In the genomic region with DNA sequence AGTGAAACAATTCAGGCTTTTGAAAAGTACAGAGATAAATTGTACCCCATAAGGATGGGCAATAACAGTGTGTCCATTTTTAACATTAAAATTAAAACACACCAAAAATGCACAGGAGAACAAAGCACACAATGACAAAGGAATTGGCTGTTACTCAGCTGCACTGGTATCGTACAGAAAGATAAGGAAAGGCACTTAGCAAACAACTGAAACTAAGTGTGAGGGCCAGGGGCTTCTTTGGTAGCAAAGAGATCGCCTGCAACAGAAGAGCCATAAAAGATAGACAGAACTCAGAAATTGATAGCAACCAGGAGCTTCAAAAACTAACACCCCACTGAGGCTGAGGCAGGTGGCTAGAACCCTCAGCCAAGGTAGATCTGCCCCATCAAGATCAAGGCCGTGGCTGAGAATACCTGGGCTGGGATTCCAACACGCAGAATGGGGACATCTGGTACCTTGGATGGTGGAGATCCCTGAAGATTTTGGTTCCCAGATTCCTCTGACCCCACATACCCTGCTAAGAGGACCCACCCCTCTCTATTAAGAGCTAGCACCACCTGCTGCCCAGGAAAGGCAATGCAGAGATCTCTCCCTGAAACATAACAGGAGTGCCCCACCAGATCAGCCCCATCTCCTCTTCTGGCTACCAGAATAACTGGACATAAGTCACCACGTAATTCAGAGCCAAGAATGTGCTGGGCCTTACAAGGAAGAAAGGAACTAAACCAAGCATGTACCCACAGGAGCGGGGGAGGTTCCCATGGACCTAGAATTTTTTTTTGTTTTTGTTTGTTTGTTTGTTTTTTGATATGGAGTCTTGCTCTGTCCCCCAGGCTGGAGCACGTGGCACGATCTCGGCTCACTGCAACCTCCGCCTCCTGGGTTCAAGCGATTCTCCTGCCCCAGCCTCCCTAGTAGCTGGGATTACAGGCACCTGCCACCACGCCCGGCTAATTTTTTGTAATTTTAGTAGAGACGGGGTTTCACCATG, we compare ENCODE assay signal across 9 cellular contexts. TPM values are rescaled to one million over a fixed set of nuclear protein-coding genes. Genes with fewer than 3 reads are reported as not detected.
DNase-seq lines count a peak whose midpoint lies in the region; ATAC-seq, FAIRE-seq and TF ChIP-seq lines count a peak whose summit lies in the region.
"Had no signal": no experiment of that assay in that cellular context is flagged by ENCODE, and none has a peak within 500 bp of the region (broad histone marks: within the 10 kb centered on the region; RNA-seq: fewer than 3 reads in every experiment).

No MANE protein-coding gene starts in this region.

- H3K79me2 ChIP-seq in keratinocyte (ENCODE audit: control insufficient read depth, insufficient read depth, low read length), result no peaks in the 10 kb centered on the region

- H3K27me3 Mint-ChIP-seq in CD8-positive, alpha-beta memory T cell, result peaks cover 0 to 1% of the 10 kb centered on the region in 2 donors
- no peaks in the 10 kb centered on the region for H3K27me3 Mint-ChIP-seq in activated naive CD8-positive, alpha-beta T cell treated with anti-CD3 and anti-CD28 coated beads for 36 hours

- intact Hi-C loops in posterior vena cava (cut with DNase I), result loop anchor here (5.0 to 10.0 kb wide), 3 partner anchors 91 to 201 kb away; no protein-coding TSS in a partner anchor

- H3K4me2 ChIP-seq in keratinocyte (ENCODE audit: control insufficient read depth, extremely low read depth, insufficient read depth, low read depth, low read length), result no peak overlapping the region

- H3K36me3 ChIP-seq in CD8-positive, alpha-beta memory T cell (ENCODE audit: insufficient read depth, low read length), result no peaks in the 10 kb centered on the region
- H3K36me3 ChIP-seq in keratinocyte (ENCODE audit: control insufficient read depth in 2 of 2, extremely low read depth in 1 of 2, insufficient read depth in 2 of 2, low read length in 2 of 2), result no peaks in the 10 kb centered on the region

- FAIRE-seq in keratinocyte (lab: Jason Lieb, UNC), result no peak

- H3K27ac ChIP-seq in CD8-positive, alpha-beta memory T cell (ENCODE audit: low read depth, low read length), result peak overlapping the region; percentile 3
- no peak overlapping the region for H3K27ac ChIP-seq in keratinocyte (ENCODE audit: control insufficient read depth, insufficient read depth, low read length)

- no peak for ATAC-seq in stimulated activated naive CD8-positive, alpha-beta T cell treated with anti-CD3 and anti-CD28 coated beads, Interleukin-15, Interleukin-2, amounts not matched to agents 100 U/mL and 50 U/mL, for 24 hours
- ATAC-seq in GM21360 (IDR thresholded peaks at IDR 0.05; ENCODE audit: unreplicated experiment), result no peak

- DNase-seq in CD8-positive, alpha-beta memory T cell, result peak in 4 of 5 donors; percentile 16 to 67 (median 36)
- DNase-seq in HFF-Myc (ENCODE audit: extremely low read depth, low read depth), result no peak
- DNase-seq in RPMI7951 (ENCODE audit: low read depth), result peak; percentile 49
- peak; percentile 36 for DNase-seq in activated naive CD8-positive, alpha-beta T cell treated with anti-CD3 and anti-CD28 coated beads for 36 hours
- DNase-seq in keratinocyte (ENCODE audit: low read depth, low spot score), result no peak
- DNase-seq in stimulated activated naive CD8-positive, alpha-beta T cell treated with anti-CD3 and anti-CD28 coated beads, Interleukin-15, Interleukin-2, amounts not matched to agents 100 U/mL and 50 U/mL, for 24 hours, result peak; percentile 70
- no peak for DNase-seq in posterior vena cava (ENCODE audit: low spot score)

- peaks cover 12 to 30% (median 16%) of the 10 kb centered on the region in 3 donors for H3K4me1 Mint-ChIP-seq in CD8-positive, alpha-beta memory T cell
- H3K4me1 Mint-ChIP-seq in activated naive CD8-positive, alpha-beta T cell treated with anti-CD3 and anti-CD28 coated beads for 36 hours, result peaks cover 38% of the 10 kb centered on the region

- peak; percentile 77 for TF ChIP-seq CTCF in HFF-Myc (IDR thresholded peaks at IDR 0.05; ENCODE audit: low read depth, low read length, missing control alignments)
- peak; percentile 73 to 80 (median 77) for TF ChIP-seq CTCF in keratinocyte (optimal IDR thresholded peaks at IDR 0.05 in 1 of 3, IDR thresholded peaks at IDR 0.05 in 1 of 3, conservative IDR thresholded peaks at IDR 0.05 in 1 of 3; ENCODE audit: extremely low read depth in 1 of 3, insufficient read depth in 2 of 3, low read length in 3 of 3)

- peaks cover 30% of the 10 kb centered on the region for H3K4me1 ChIP-seq in CD8-positive, alpha-beta memory T cell (ENCODE audit: insufficient read depth, low read length)
- H3K4me1 ChIP-seq in keratinocyte (ENCODE audit: control insufficient read depth, extremely low read depth, insufficient read depth, low read length), result peaks cover 16% of the 10 kb centered on the region

- POLR2A ChIA-PET in CD8-positive, alpha-beta memory T cell (lab: Charles Lee), result interaction anchor here (1.0 to 1.4 kb wide), 2 partner anchors 9 to 10 kb away, joined by 3 read pairs; no protein-coding TSS in a partner anchor

- H3K9ac ChIP-seq in keratinocyte (ENCODE audit: control insufficient read depth, extremely low read depth, insufficient read depth, low read length), result no peak overlapping the region

- H3K9me3 ChIP-seq in CD8-positive, alpha-beta memory T cell (ENCODE audit: low read length), result no peaks in the 10 kb centered on the region
- no peaks in the 10 kb centered on the region for H3K9me3 ChIP-seq in keratinocyte (ENCODE audit: control insufficient read depth, low read depth, low read length)

- no peaks in the 10 kb centered on the region for H3K9me1 ChIP-seq in keratinocyte (ENCODE audit: control insufficient read depth, extremely low read depth, insufficient read depth, low read length)

- no peaks in the 10 kb centered on the region for H3K9me3 Mint-ChIP-seq in CD8-positive, alpha-beta memory T cell
- H3K9me3 Mint-ChIP-seq in activated naive CD8-positive, alpha-beta T cell treated with anti-CD3 and anti-CD28 coated beads for 36 hours, result no peaks in the 10 kb centered on the region

- H3K4me3 Mint-ChIP-seq in CD8-positive, alpha-beta memory T cell, result no peak overlapping the region
- no peak overlapping the region for H3K4me3 Mint-ChIP-seq in activated naive CD8-positive, alpha-beta T cell treated with anti-CD3 and anti-CD28 coated beads for 36 hours

- no peaks in the 10 kb centered on the region for H3K36me3 Mint-ChIP-seq in CD8-positive, alpha-beta memory T cell
- no peaks in the 10 kb centered on the region for H3K36me3 Mint-ChIP-seq in activated naive CD8-positive, alpha-beta T cell treated with anti-CD3 and anti-CD28 coated beads for 36 hours

- dilution Hi-C loops in keratinocyte (cut with MboI; ENCODE audit: extremely low pct_ligation_motif_present, low sequenced_read_pairs), result no loop called here

- CTCF ChIA-PET in CD8-positive, alpha-beta memory T cell (lab: Charles Lee), result interaction anchor here (0.9 to 14.9 kb wide), 11 partner anchors 9 to 237 kb away, joined by 3 to 150 read pairs (median 4); partner anchors contain the start of gene VPS45

- no peak overlapping the region for H2AFZ ChIP-seq in keratinocyte (ENCODE audit: control insufficient read depth, low read length)

- no peaks in the 10 kb centered on the region for H3K27me3 ChIP-seq in CD8-positive, alpha-beta memory T cell (ENCODE audit: insufficient read depth, low read length, poor library complexity, severe bottlenecking)
- no peaks in the 10 kb centered on the region for H3K27me3 ChIP-seq in keratinocyte (ENCODE audit: control insufficient read depth, extremely low read depth, insufficient read depth, low read length)

- no peak overlapping the region for H3K4me3 ChIP-seq in CD8-positive, alpha-beta memory T cell (ENCODE audit: low read length)
- H3K4me3 ChIP-seq in HFF-Myc (replicated peaks; ENCODE audit: low read depth, low read length) (no peak overlapping the region), keratinocyte (ENCODE audit: control insufficient read depth in 2 of 3, extremely low read depth in 1 of 3, insufficient read depth in 2 of 3, low read depth in 1 of 3, low read length in 3 of 3) (no peak overlapping the region)
- H3K4me3 ChIP-seq: SK-N-MC had no signal

- H3K27ac Mint-ChIP-seq in CD8-positive, alpha-beta memory T cell, result peak overlapping the region in 2 of 8 donors; percentile 76 to 84
- no peak overlapping the region for H3K27ac Mint-ChIP-seq in activated naive CD8-positive, alpha-beta T cell treated with anti-CD3 and anti-CD28 coated beads for 36 hours

- no peaks in the 10 kb centered on the region for H4K20me1 ChIP-seq in keratinocyte (ENCODE audit: control insufficient read depth, extremely low read depth, insufficient read depth, low read length)

RNA-seq across cellular contexts. Expression of gene PLEKHO1, which starts 16.2 kb away (rescaled TPM):
- total RNA-seq in CD8-positive, alpha-beta memory T cell, result 10 to 100 TPM; 44.9 to 47.2 TPM
- polyA plus RNA-seq in CD8-positive, alpha-beta memory T cell, result 47.3 TPM
- total RNA-seq in RPMI7951 (2014; rRNA removed; shearing (Covaris generic)), result 31.9 and 36.2 TPM in 2 replicates
- total RNA-seq in activated naive CD8-positive, alpha-beta T cell treated with anti-CD3 and anti-CD28 coated beads for 36 hours, result 10 to 100 TPM; 14.9 to 15.5 TPM
- polyA plus RNA-seq in keratinocyte, result 2.2 to 3.3 TPM (median 2.7 TPM) in 3 replicates
- polyA plus RNA-seq in keratinocyte (2011; ENCODE audit: low read depth), result 0.94 TPM
- 1.9 and 2.5 TPM in 2 replicates for polyA plus RNA-seq in keratinocyte (2011; cell fraction: cytosol; rRNA removed)
- 3.4 and 3.8 TPM in 2 replicates for polyA plus RNA-seq in keratinocyte (2011; cell fraction: nucleus; rRNA removed)
- 2.8 and 5.2 TPM in 2 replicates for polyA plus RNA-seq in keratinocyte (2012; ENCODE audit: low replicate concordance)
- 1.8 to 10.6 TPM (median 5.1 TPM) in 3 replicates for polyA minus RNA-seq in keratinocyte
- 2.3 TPM for polyA minus RNA-seq in keratinocyte (2011; cell fraction: cytosol; rRNA and poly(A)+ RNA removed)
- polyA minus RNA-seq in keratinocyte (2011; cell fraction: nucleus; rRNA and poly(A)+ RNA removed), result 0.74 and 1.0 TPM in 2 replicates
- 100 to 1,000 TPM in 1 of 2 donors, 10 to 100 TPM in 1; 55.6 to 103 TPM for total RNA-seq in posterior vena cava

Comparison
In these comparisons a context has a peak if more than half of its experiments do, and no peak if none do; other contexts are left out.
1. DNase-seq: peak in CD8-positive, alpha-beta memory T cell (4 of 5), RPMI7951 (single experiment), activated naive CD8-positive, alpha-beta T cell treated with anti-CD3 and anti-CD28 coated beads for 36 hours (single experiment) and stimulated activated naive CD8-positive, alpha-beta T cell treated with anti-CD3 and anti-CD28 coated beads, Interleukin-15, Interleukin-2, amounts not matched to agents 100 U/mL and 50 U/mL, for 24 hours (single experiment); none in HFF-Myc (single experiment), keratinocyte (single experiment) and posterior vena cava (single experiment).